In the genomic region with DNA sequence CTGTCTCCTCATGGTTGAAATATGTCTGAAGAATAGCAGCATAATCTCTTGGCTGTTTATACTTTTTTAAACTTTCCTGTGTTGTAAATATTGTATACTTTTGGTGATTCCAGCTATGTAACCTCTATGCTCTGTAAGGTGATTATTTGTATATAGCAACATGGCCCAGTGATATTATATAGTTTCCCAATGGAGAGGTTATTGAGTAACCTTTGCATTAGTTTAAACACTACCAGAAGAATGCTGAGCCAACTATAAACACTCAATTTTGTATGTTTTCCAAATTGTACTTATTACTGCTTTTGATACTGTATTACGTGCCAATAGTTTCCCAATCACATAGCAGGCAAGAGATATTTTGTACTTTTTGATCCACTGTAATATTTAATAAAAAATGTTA, we compare ENCODE assay signal across 19 cellular contexts.
A peak's percentile ranks its signal among the peaks of the same experiment; 100 is the strongest.
DNase-seq lines count a peak whose midpoint lies in the region; ATAC-seq and TF ChIP-seq lines count a peak whose summit lies in the region.
"Had no signal": no experiment of that assay in that cellular context is flagged by ENCODE, and none has a peak within 500 bp of the region (broad histone marks: within the 10 kb centered on the region; RNA-seq: fewer than 3 reads in every experiment).

No MANE protein-coding gene starts in this region.

- no peak for ATAC-seq in heart left ventricle
- no peak for ATAC-seq in left ventricle myocardium superior
- ATAC-seq: K562; stimulated activated naive CD8-positive, alpha-beta T cell treated with anti-CD3 and anti-CD28 coated beads, Interleukin-15, Interleukin-2, amounts not matched to agents 100 U/mL and 50 U/mL, for 24 hours had no signal

- intact Hi-C loops in heart left ventricle (cut with DNase I) (loop anchor here in 2 of 10 donors (5.0 to 10.0 kb wide), 3 partner anchors 39 to 128 kb away; no protein-coding TSS in a partner anchor), left ventricle myocardium superior (cut with micrococcal nuclease) (no loop called here), tibial artery (cut with DNase I; ENCODE audit: low total_unique reads) (no loop called here), ovary (cut with DNase I) (no loop called here)

- peak overlapping the region; percentile 64 for H3K27ac Mint-ChIP-seq in chondrocyte (ENCODE audit: unreplicated experiment)
- no peak overlapping the region for H3K27ac Mint-ChIP-seq in T-helper 2 cell treated with Interferon-gamma antibody and Interleukin-4, amounts not matched to agents 5 μg/mL and 100 μg/mL, for 36 hours
- H3K27ac Mint-ChIP-seq: activated CD4-positive, alpha-beta T cell treated with anti-CD3 and anti-CD28 coated beads, Interleukin-2, amount 10 ng/mL, durations not matched to agents 24 days and 14 days; CD4-positive, alpha-beta T cell had no signal

- H3K4me1 ChIP-seq in heart left ventricle (peaks cover 0 to 49% (median 26%) of the 10 kb centered on the region in 12 donors), muscle layer of colon (ENCODE audit: insufficient read depth, low read length) (peaks cover 41% of the 10 kb centered on the region), tibial artery (peaks cover 0 to 60% (median 45%) of the 10 kb centered on the region in 4 donors), ovary (ENCODE audit: insufficient read depth) (peaks cover 12% of the 10 kb centered on the region)

- H3K36me3 ChIP-seq in heart left ventricle, result peaks cover 0 to 39% (median 18%) of the 10 kb centered on the region in 9 donors
- H3K36me3 ChIP-seq in muscle layer of colon (ENCODE audit: insufficient read depth, low read length), result peaks cover 16% of the 10 kb centered on the region
- peaks cover 19 to 42% (median 25%) of the 10 kb centered on the region in 3 donors for H3K36me3 ChIP-seq in tibial artery
- H3K36me3 ChIP-seq in ovary, result no peaks in the 10 kb centered on the region

- H3K9me3 Mint-ChIP-seq in chondrocyte (ENCODE audit: low read depth), result peaks cover 3% of the 10 kb centered on the region
- H3K9me3 Mint-ChIP-seq in T-helper 2 cell treated with Interferon-gamma antibody and Interleukin-4, amounts not matched to agents 5 μg/mL and 100 μg/mL, for 36 hours, result no peaks in the 10 kb centered on the region
- H3K9me3 Mint-ChIP-seq: activated CD4-positive, alpha-beta T cell treated with anti-CD3 and anti-CD28 coated beads, Interleukin-2, amount 10 ng/mL, durations not matched to agents 24 days and 14 days; CD4-positive, alpha-beta T cell had no signal

- H3K4me3 ChIP-seq in heart left ventricle (no peak overlapping the region), muscle layer of colon (ENCODE audit: low read depth in 1 of 2, low read length in 2 of 2) (no peak overlapping the region), tibial artery (no peak overlapping the region), ovary (no peak overlapping the region)
- H3K4me3 ChIP-seq: K562 had no signal

- no peak overlapping the region for H3K4me3 Mint-ChIP-seq in chondrocyte (ENCODE audit: unreplicated experiment)
- no peak overlapping the region for H3K4me3 Mint-ChIP-seq in T-helper 2 cell treated with Interferon-gamma antibody and Interleukin-4, amounts not matched to agents 5 μg/mL and 100 μg/mL, for 36 hours
- H3K4me3 Mint-ChIP-seq: activated CD4-positive, alpha-beta T cell treated with anti-CD3 and anti-CD28 coated beads, Interleukin-2, amount 10 ng/mL, durations not matched to agents 24 days and 14 days; CD4-positive, alpha-beta T cell had no signal

- no peaks in the 10 kb centered on the region for H3K27me3 Mint-ChIP-seq in chondrocyte (ENCODE audit: low read depth)
- H3K27me3 Mint-ChIP-seq in T-helper 2 cell treated with Interferon-gamma antibody and Interleukin-4, amounts not matched to agents 5 μg/mL and 100 μg/mL, for 36 hours (ENCODE audit: low read depth), result no peaks in the 10 kb centered on the region
- H3K27me3 Mint-ChIP-seq: activated CD4-positive, alpha-beta T cell treated with anti-CD3 and anti-CD28 coated beads, Interleukin-2, amount 10 ng/mL, durations not matched to agents 24 days and 14 days; CD4-positive, alpha-beta T cell had no signal

- H3K27ac ChIP-seq in heart left ventricle (peak overlapping the region in 10 of 12 donors; percentile 11 to 61 (median 51)), muscle layer of colon (ENCODE audit: low read depth, low read length) (peak overlapping the region; percentile 1), tibial artery (peak overlapping the region; percentile 47 to 48), ovary (peak overlapping the region in 1 of 2 donors; percentile 74)

- DNase-seq in heart left ventricle, result no peak
- no peak for DNase-seq in left ventricle myocardium superior
- DNase-seq in chondrocyte (ENCODE audit: low spot score), result no peak
- no peak for DNase-seq in tibial artery
- DNase-seq in ovary, result no peak
- no peak for DNase-seq in NCI-H446 (lab: John Stamatoyannopoulos, UW)
- DNase-seq in T-helper 2 cell treated with Interferon-gamma antibody and Interleukin-4, amounts not matched to agents 5 μg/mL and 100 μg/mL, for 36 hours (ENCODE audit: low spot score), result no peak
- DNase-seq: activated CD4-positive, alpha-beta T cell treated with anti-CD3 and anti-CD28 coated beads, Interleukin-2, amount 10 ng/mL, durations not matched to agents 24 days and 14 days; activated CD8-positive, alpha-beta memory T cell treated with anti-CD3 and anti-CD28 coated beads, Interleukin-2, amount 50 U/mL, for 4 hours; CD4-positive, alpha-beta T cell; DMS79; GOT3; NCI-H2081; NCI-H526; posterior cingulate gyrus; stimulated activated CD4-positive, alpha-beta T cell treated with anti-CD3 and anti-CD28 coated beads, Interleukin-15, amount 100 ng/mL, for 24 hours; stimulated activated naive CD8-positive, alpha-beta T cell treated with anti-CD3 and anti-CD28 coated beads, Interleukin-15, Interleukin-2, amounts not matched to agents 100 U/mL and 50 U/mL, for 24 hours had no signal

- H3K4me1 Mint-ChIP-seq in chondrocyte (ENCODE audit: low read depth), result peaks cover 67% of the 10 kb centered on the region
- H3K4me1 Mint-ChIP-seq in T-helper 2 cell treated with Interferon-gamma antibody and Interleukin-4, amounts not matched to agents 5 μg/mL and 100 μg/mL, for 36 hours (ENCODE audit: low read depth), result peaks cover 15% of the 10 kb centered on the region

- H3K36me3 Mint-ChIP-seq in chondrocyte (ENCODE audit: low read depth), result peaks cover 28% of the 10 kb centered on the region
- peaks cover 56% of the 10 kb centered on the region for H3K36me3 Mint-ChIP-seq in T-helper 2 cell treated with Interferon-gamma antibody and Interleukin-4, amounts not matched to agents 5 μg/mL and 100 μg/mL, for 36 hours (ENCODE audit: low read depth)

- 82 to 91% (median 89%) methylated on average over 1 of the region's 1 CpG for WGBS in heart left ventricle, 4 donors
- WGBS in ovary, 3 donors, result 40 to 70% (median 55%) methylated on average over 1 of the region's 1 CpG

- no peak for TF ChIP-seq POLR2A in heart left ventricle (IDR thresholded peaks at IDR 0.05)
- TF ChIP-seq POLR2A in ovary (IDR thresholded peaks at IDR 0.05), result no peak

- no peaks in the 10 kb centered on the region for H3K9me3 ChIP-seq in heart left ventricle
- H3K9me3 ChIP-seq in muscle layer of colon (ENCODE audit: low read length), result no peaks in the 10 kb centered on the region
- no peaks in the 10 kb centered on the region for H3K9me3 ChIP-seq in tibial artery
- no peaks in the 10 kb centered on the region for H3K9me3 ChIP-seq in ovary

- no peaks in the 10 kb centered on the region for H3K27me3 ChIP-seq in heart left ventricle
- no peaks in the 10 kb centered on the region for H3K27me3 ChIP-seq in muscle layer of colon (ENCODE audit: control insufficient read depth in 1 of 2, insufficient read depth in 2 of 2, low read length in 2 of 2)
- H3K27me3 ChIP-seq in tibial artery, result no peaks in the 10 kb centered on the region
- no peaks in the 10 kb centered on the region for H3K27me3 ChIP-seq in ovary

- TF ChIP-seq CTCF in heart left ventricle (IDR thresholded peaks at IDR 0.05) (no peak), chondrocyte (IDR thresholded peaks at IDR 0.05) (no peak), tibial artery (IDR thresholded peaks at IDR 0.05) (no peak), ovary (IDR thresholded peaks at IDR 0.05) (no peak)

- TF ChIP-seq EP300 in ovary (IDR thresholded peaks at IDR 0.05), result no peak

- H3K9ac ChIP-seq in muscle layer of colon (ENCODE audit: low read length), result no peak overlapping the region
